ENCODE assay signal across 7 cellular contexts in the genomic region with DNA sequence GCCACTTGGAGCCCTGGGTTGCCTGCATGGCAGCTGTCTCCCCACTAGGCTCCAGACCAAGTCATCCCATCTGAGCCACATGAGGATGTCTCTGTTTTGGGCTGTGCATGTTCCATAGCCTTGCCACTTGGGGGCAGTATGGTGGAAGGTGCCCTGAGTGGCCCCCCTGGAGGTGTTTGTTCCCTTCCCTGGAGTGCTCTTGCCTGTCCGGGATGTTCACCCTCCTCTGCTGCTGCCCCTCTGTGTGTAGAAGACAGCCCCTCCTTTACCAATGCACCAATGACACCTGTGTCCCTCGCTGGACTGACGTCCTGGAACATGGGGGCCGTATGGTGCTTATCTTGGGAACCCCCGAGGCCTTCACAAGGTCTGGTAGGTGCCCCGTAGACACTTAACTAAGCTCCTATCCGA.
DNase-seq lines count a peak whose midpoint lies in the region; ATAC-seq and TF ChIP-seq lines count a peak whose summit lies in the region.

No MANE protein-coding gene starts in this region.

- H3K27ac ChIP-seq in lower lobe of right lung = no peak overlapping the region

- intact Hi-C loops in lower lobe of right lung (cut with DNase I) = no loop called here

- H3K9me3 ChIP-seq in HAP-1 (no peaks in the 10 kb centered on the region), lower lobe of right lung (no peaks in the 10 kb centered on the region)

- ATAC-seq in lower lobe of right lung = peak in 1 of 2 donors; percentile 30

- in situ Hi-C loops in HAP-1 (cut with MboI; ENCODE audit: low sequenced_read_pairs) = no loop called here
- in situ Hi-C loops in SK-MEL-5 (cut with HindIII; ENCODE audit: low pct_unique_long_range_greater_than_20kb, low sequenced_read_pairs) = no loop called here

- H3K4me1 ChIP-seq in HAP-1 = no peaks in the 10 kb centered on the region
- no peaks in the 10 kb centered on the region for H3K4me1 ChIP-seq in lower lobe of right lung

- H3K4me3 ChIP-seq in HAP-1 (no peak overlapping the region), lower lobe of right lung (no peak overlapping the region)

- H3K27me3 ChIP-seq in HAP-1 (ENCODE audit: low read depth) (no peaks in the 10 kb centered on the region), lower lobe of right lung (ENCODE audit: low read depth) (no peaks in the 10 kb centered on the region)

- H3K36me3 ChIP-seq in HAP-1 (replicated peaks) (no peaks in the 10 kb centered on the region), lower lobe of right lung (peaks cover 1% of the 10 kb centered on the region)

- DNase-seq in ELF-1 (ENCODE audit: low read depth, low spot score) = peak; percentile 53
- peak; percentile 3 to 43 for DNase-seq in HAP-1 (ENCODE audit: low spot score in 2 of 2)
- DNase-seq in SK-MEL-5 (ENCODE audit: low read depth, low spot score) = peak; percentile 71
- DNase-seq in lower lobe of right lung = no peak
- DNase-seq in HPDE6-E6E7 (ENCODE audit: extremely low spot score) = no peak
- DNase-seq in NCI-H2081 treated with DMSO at 0.1 percent for 48 hours (lab: John Stamatoyannopoulos, UW) = no peak
- no peak for DNase-seq in DMS153 (lab: John Stamatoyannopoulos, UW)

- TF ChIP-seq CTCF in lower lobe of right lung (IDR thresholded peaks at IDR 0.05) = peak; percentile 20

Comparison
In these comparisons a context has a peak if more than half of its experiments do, and no peak if none do; other contexts are left out.
1. DNase-seq: peak in ELF-1 (single experiment), HAP-1 (2 of 2) and SK-MEL-5 (single experiment); none in lower lobe of right lung (single experiment), HPDE6-E6E7 (single experiment), NCI-H2081 treated with DMSO at 0.1 percent for 48 hours (single experiment) and DMS153 (single experiment).